ENCODE assay signal across 1 cellular context in the genomic region with DNA sequence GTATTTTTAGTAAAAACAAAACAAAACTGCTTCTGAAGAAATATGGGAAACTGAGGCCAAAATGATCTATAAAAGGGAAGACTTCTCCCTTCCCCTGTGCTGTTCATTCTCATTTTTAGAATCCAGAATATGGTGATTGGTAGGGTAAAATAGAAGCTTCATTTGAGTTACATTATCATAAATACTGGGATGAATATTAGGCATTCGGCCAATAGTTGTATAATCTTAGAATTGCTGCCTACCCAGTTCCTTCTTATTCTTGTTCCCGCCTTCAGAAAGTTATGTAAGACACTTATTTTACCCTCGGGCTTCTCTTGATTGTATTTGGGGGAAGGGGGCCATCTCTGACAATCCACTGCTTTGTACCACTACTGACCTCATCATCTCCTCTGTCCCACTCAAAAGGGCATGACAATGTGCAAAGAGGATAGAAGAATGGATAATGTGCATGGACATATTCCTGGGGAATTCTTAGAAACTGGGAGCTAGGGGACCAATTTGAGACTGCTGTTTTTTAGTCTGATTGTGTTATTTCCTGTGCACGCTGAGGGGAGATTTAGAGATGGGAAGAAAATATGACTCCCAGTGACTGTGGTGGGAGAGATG.
TF ChIP-seq lines count a peak whose summit lies in the region.

No MANE protein-coding gene starts in this region.

TF ChIP-seq in GM23338, 12 proteins besides CTCF, POLR2A, EP300 and RAD21 (continued from another document):
- TF ChIP-seq ZNF462 (CRISPR knock-in tag; IDR thresholded peaks at IDR 0.05): no peak
- no peak for TF ChIP-seq POLR2AphosphoS5 (IDR thresholded peaks at IDR 0.05; ENCODE audit: low read depth)
- TF ChIP-seq ZNF114 (CRISPR knock-in tag; IDR thresholded peaks at IDR 0.05): no peak
- TF ChIP-seq STAT1 (IDR thresholded peaks at IDR 0.05; ENCODE audit: unreplicated experiment): no peak
- no peak for TF ChIP-seq NANOG (IDR thresholded peaks at IDR 0.05; ENCODE audit: borderline replicate concordance)
- TF ChIP-seq CREB1 (CRISPR knock-in tag; IDR thresholded peaks at IDR 0.05; ENCODE audit: low read depth): no peak
- no peak for TF ChIP-seq REST (IDR thresholded peaks at IDR 0.05; ENCODE audit: unreplicated experiment)
- TF ChIP-seq ZNF331 (CRISPR knock-in tag; IDR thresholded peaks at IDR 0.05; ENCODE audit: low read depth): no peak
